ENCODE assay signal across 10 cellular contexts in genomic region chr4:147136783-147137182, GRCh38.
"Had no signal": no experiment of that assay in that cellular context is flagged by ENCODE, and none has a peak within 500 bp of the region (broad histone marks: within the 10 kb centered on the region; RNA-seq: fewer than 3 reads in every experiment).

No MANE protein-coding gene starts in this region.

- ATAC-seq: foreskin keratinocyte had no signal

- H3K27me3 ChIP-seq: breast epithelium, colonic mucosa, ovary had no signal

- H3K27ac ChIP-seq: colonic mucosa, foreskin keratinocyte had no signal

- DNase-seq: activated CD4-positive, alpha-beta T cell treated with anti-CD3 and anti-CD28 coated beads, Interleukin-2, amount 50 U/mL, for 4 hours; activated CD4-positive, CD25-positive, alpha-beta regulatory T cell treated with anti-CD3 and anti-CD28 coated beads, Interleukin-2, amount 50 U/mL, for 72 hours; activated effector memory CD4-positive, alpha-beta T cell treated with Interleukin-2 at 50 U/mL for 16 hours; activated T-cell treated with anti-CD3 and anti-CD28 coated beads, Interleukin-2, amount 50 U/mL, for 1 hour; colonic mucosa; foreskin keratinocyte; SIG-M5; small intestine had no signal

- H3K4me1 ChIP-seq: breast epithelium, colonic mucosa, foreskin keratinocyte had no signal

- H3K4me3 ChIP-seq: breast epithelium, colonic mucosa, ovary had no signal

- H3K36me3 ChIP-seq: breast epithelium, colonic mucosa, ovary had no signal

- H3K9me3 ChIP-seq: breast epithelium, colonic mucosa, ovary had no signal
